ENCODE assay signal across 2 cellular contexts in genomic region chr19:40494191-40494838, GRCh38.
TF ChIP-seq lines count a peak whose summit lies in the region.

No MANE protein-coding gene starts in this region.

TF ChIP-seq in HEK293, 187 proteins besides CTCF, POLR2A, EP300 and RAD21 (continues in another document):
- no peak for TF ChIP-seq HOXD13 (CRISPR knock-in tag; IDR thresholded peaks at IDR 0.05; ENCODE audit: borderline replicate concordance)
- TF ChIP-seq GLI2 (tag by site-specific recombination; IDR thresholded peaks at IDR 0.05; ENCODE audit: borderline replicate concordance, low read depth), result no peak
- TF ChIP-seq ZFP37 (tag by site-specific recombination; IDR thresholded peaks at IDR 0.05), result no peak
- TF ChIP-seq ZNF121 (tag by site-specific recombination; IDR thresholded peaks at IDR 0.05), result no peak
- TF ChIP-seq ZNF248 (tag by site-specific recombination; IDR thresholded peaks at IDR 0.05), result peak; percentile 90; the same call in 1 of the 2 replicates
- TF ChIP-seq ZNF274 (IDR thresholded peaks at IDR 0.05; ENCODE audit: low read length), result no peak
- TF ChIP-seq ZNF274 (tag by site-specific recombination; IDR thresholded peaks at IDR 0.05; ENCODE audit: borderline replicate concordance), result no peak
- TF ChIP-seq INSM2 (tag by site-specific recombination; IDR thresholded peaks at IDR 0.05), result no peak
- no peak for TF ChIP-seq ZNF623 (tag by site-specific recombination; IDR thresholded peaks at IDR 0.05)
- TF ChIP-seq ZNF529 (tag by site-specific recombination; IDR thresholded peaks at IDR 0.05; ENCODE audit: insufficient replicate concordance), result no peak
- peak; percentile 64; the same call in 1 of the 2 replicates for TF ChIP-seq ZBTB17 (tag by site-specific recombination; IDR thresholded peaks at IDR 0.05)
- TF ChIP-seq YY2 (tag by site-specific recombination; IDR thresholded peaks at IDR 0.05), result no peak
- no peak for TF ChIP-seq ZNF621 (tag by site-specific recombination; IDR thresholded peaks at IDR 0.05)
- 0 out of 2 replicates have a peak, but pooled peaks have one; percentile 11 for TF ChIP-seq ZNF19 (tag by site-specific recombination; IDR thresholded peaks at IDR 0.05; ENCODE audit: low read depth)
- TF ChIP-seq, protein P1, sequence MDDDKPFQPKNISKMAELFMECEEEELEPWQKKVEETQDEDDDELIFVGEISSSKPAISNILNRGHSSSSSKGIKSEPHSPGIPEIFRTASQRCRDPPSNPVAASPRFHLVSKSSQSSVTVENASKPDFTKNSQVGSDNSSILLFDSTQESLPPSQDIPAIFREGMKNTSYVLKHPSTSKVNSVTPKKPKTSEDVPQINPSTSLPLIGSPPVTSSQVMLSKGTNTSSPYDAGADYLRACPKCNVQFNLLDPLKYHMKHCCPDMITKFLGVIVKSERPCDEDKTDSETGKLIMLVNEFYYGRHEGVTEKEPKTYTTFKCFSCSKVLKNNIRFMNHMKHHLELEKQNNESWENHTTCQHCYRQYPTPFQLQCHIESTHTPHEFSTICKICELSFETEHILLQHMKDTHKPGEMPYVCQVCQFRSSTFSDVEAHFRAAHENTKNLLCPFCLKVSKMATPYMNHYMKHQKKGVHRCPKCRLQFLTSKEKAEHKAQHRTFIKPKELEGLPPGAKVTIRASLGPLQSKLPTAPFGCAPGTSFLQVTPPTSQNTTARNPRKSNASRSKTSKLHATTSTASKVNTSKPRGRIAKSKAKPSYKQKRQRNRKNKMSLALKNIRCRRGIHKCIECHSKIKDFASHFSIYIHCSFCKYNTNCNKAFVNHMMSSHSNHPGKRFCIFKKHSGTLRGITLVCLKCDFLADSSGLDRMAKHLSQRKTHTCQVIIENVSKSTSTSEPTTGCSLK (tag by site-specific recombination; IDR thresholded peaks at IDR 0.05), result no peak
- no peak for TF ChIP-seq YY1 (tag by site-specific recombination; IDR thresholded peaks at IDR 0.05)
- no peak for TF ChIP-seq KLF16 (tag by site-specific recombination; IDR thresholded peaks at IDR 0.05)
- TF ChIP-seq SP7 (tag by site-specific recombination; IDR thresholded peaks at IDR 0.05), result no peak
- no peak for TF ChIP-seq PRDM4 (tag by site-specific recombination; IDR thresholded peaks at IDR 0.05)
- TF ChIP-seq ZNF354C (tag by site-specific recombination; IDR thresholded peaks at IDR 0.05; ENCODE audit: borderline replicate concordance, low read depth), result no peak
- TF ChIP-seq ZNF202 (tag by site-specific recombination; IDR thresholded peaks at IDR 0.05; ENCODE audit: borderline replicate concordance), result no peak
- peak; percentile 67; the same call in 1 of the 2 replicates for TF ChIP-seq ZNF776 (tag by site-specific recombination; IDR thresholded peaks at IDR 0.05; ENCODE audit: borderline replicate concordance)
- TF ChIP-seq ZNF366 (tag by site-specific recombination; conservative IDR thresholded peaks at IDR 0.05), result peak; percentile 96
- peak; percentile 95 for TF ChIP-seq PRDM1 (tag by site-specific recombination; IDR thresholded peaks at IDR 0.05)
- TF ChIP-seq, protein P2, sequence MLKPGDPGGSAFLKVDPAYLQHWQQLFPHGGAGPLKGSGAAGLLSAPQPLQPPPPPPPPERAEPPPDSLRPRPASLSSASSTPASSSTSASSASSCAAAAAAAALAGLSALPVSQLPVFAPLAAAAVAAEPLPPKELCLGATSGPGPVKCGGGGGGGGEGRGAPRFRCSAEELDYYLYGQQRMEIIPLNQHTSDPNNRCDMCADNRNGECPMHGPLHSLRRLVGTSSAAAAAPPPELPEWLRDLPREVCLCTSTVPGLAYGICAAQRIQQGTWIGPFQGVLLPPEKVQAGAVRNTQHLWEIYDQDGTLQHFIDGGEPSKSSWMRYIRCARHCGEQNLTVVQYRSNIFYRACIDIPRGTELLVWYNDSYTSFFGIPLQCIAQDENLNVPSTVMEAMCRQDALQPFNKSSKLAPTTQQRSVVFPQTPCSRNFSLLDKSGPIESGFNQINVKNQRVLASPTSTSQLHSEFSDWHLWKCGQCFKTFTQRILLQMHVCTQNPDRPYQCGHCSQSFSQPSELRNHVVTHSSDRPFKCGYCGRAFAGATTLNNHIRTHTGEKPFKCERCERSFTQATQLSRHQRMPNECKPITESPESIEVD (tag by site-specific recombination; IDR thresholded peaks at IDR 0.05), result no peak
- no peak for TF ChIP-seq ZFP41 (tag by site-specific recombination; IDR thresholded peaks at IDR 0.05; ENCODE audit: borderline replicate concordance)
- TF ChIP-seq ZNF24 (tag by site-specific recombination; IDR thresholded peaks at IDR 0.05), result no peak
- TF ChIP-seq MYNN (tag by site-specific recombination; IDR thresholded peaks at IDR 0.05; ENCODE audit: borderline replicate concordance), result no peak

TF ChIP-seq in K562, 482 proteins besides CTCF, POLR2A, EP300 and RAD21:
- TF ChIP-seq CCAR2 (IDR thresholded peaks at IDR 0.05; ENCODE audit: low read depth, low read length) (no peak), ZNF79 (CRISPR knock-in tag; IDR thresholded peaks at IDR 0.05; ENCODE audit: low read depth) (no peak), TOE1 (IDR thresholded peaks at IDR 0.05; ENCODE audit: borderline replicate concordance) (no peak), TOE1 (CRISPR knock-in tag; IDR thresholded peaks at IDR 0.05; ENCODE audit: borderline replicate concordance, low read depth) (no peak), PHF20 (IDR thresholded peaks at IDR 0.05; ENCODE audit: partially characterized antibody) (no peak), STAT5A (IDR thresholded peaks at IDR 0.05; ENCODE audit: borderline replicate concordance, low read length) (no peak), SMC3 (conservative IDR thresholded peaks at IDR 0.05; ENCODE audit: insufficient read depth, low read depth, low read length) (no peak), EHMT2 (IDR thresholded peaks at IDR 0.05) (no peak), ZBTB40 (IDR thresholded peaks at IDR 0.05) (no peak), ZBTB40 (CRISPR knock-in tag; IDR thresholded peaks at IDR 0.05) (no peak), BRCA1 (IDR thresholded peaks at IDR 0.05) (no peak), BRCA1 (CRISPR knock-in tag; IDR thresholded peaks at IDR 0.05) (no peak), ZBTB2 (IDR thresholded peaks at IDR 0.05) (0 out of 2 replicates have a peak, but pooled peaks have one; percentile 50), TEAD2 (tag; IDR thresholded peaks at IDR 0.05) (no peak)
- TF ChIP-seq, protein P3, sequence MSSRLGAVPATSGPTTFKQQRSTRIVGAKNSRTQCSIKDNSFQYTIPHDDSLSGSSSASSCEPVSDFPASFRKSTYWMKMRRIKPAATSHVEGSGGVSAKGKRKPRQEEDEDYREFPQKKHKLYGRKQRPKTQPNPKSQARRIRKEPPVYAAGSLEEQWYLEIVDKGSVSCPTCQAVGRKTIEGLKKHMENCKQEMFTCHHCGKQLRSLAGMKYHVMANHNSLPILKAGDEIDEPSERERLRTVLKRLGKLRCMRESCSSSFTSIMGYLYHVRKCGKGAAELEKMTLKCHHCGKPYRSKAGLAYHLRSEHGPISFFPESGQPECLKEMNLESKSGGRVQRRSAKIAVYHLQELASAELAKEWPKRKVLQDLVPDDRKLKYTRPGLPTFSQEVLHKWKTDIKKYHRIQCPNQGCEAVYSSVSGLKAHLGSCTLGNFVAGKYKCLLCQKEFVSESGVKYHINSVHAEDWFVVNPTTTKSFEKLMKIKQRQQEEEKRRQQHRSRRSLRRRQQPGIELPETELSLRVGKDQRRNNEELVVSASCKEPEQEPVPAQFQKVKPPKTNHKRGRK (tag; IDR thresholded peaks at IDR 0.05), result peak; percentile 30; the same call in 1 of the 2 replicates
